ENCODE assay signal across 8 cellular contexts in genomic region chr11:47715082-47715669, GRCh38. TPM values are rescaled to one million over a fixed set of nuclear protein-coding genes. Genes with fewer than 3 reads are reported as not detected.
A peak's percentile ranks its signal among the peaks of the same experiment; 100 is the strongest.
DNase-seq lines count a peak whose midpoint lies in the region; ATAC-seq lines count a peak whose summit lies in the region.

Gene AGBL2 (minus strand): TSS chr11:47715369. CDS start chr11:47714650, 719 bp downstream.

- peaks cover 7 to 21% (median 18%) of the 10 kb centered on the region in 4 donors for H3K4me1 Mint-ChIP-seq in CD4-positive, CD25-positive, alpha-beta regulatory T cell

- H3K4me3 Mint-ChIP-seq in CD4-positive, CD25-positive, alpha-beta regulatory T cell, result peak within 1 kb of the TSS; percentile 96 to 100 (median 98)

- peak within 1 kb of the TSS; percentile 91 for H3K27ac ChIP-seq in CD4-positive, CD25-positive, alpha-beta regulatory T cell (ENCODE audit: insufficient read depth, low read length, poor library complexity, severe bottlenecking)
- peak within 1 kb of the TSS; percentile 65 to 70 for H3K27ac ChIP-seq in esophagus (ENCODE audit: low read depth in 2 of 2, low read length in 1 of 2)

- peaks cover 32% of the 10 kb centered on the region for H3K36me3 ChIP-seq in CD4-positive, CD25-positive, alpha-beta regulatory T cell (ENCODE audit: control insufficient read depth, insufficient read depth, low read length)
- H3K36me3 ChIP-seq in esophagus (ENCODE audit: control insufficient read depth in 2 of 2, insufficient read depth in 2 of 2, low read length in 1 of 2), result peaks cover 5 to 6% of the 10 kb centered on the region in 2 donors
- H3K36me3 ChIP-seq in mucosa of stomach (ENCODE audit: control insufficient read depth, insufficient read depth, low read length), result no peaks in the 10 kb centered on the region

- H3K9ac ChIP-seq in mucosa of stomach (ENCODE audit: low read length), result peak within 1 kb of the TSS; percentile 90

- H3K27me3 ChIP-seq in CD4-positive, CD25-positive, alpha-beta regulatory T cell (ENCODE audit: control insufficient read depth, insufficient read depth, low read length), result no peaks in the 10 kb centered on the region
- H3K27me3 ChIP-seq in esophagus (ENCODE audit: control insufficient read depth in 1 of 2, insufficient read depth in 2 of 2, low read length in 2 of 2) (no peaks in the 10 kb centered on the region), mucosa of stomach (ENCODE audit: control insufficient read depth, insufficient read depth, low read length) (no peaks in the 10 kb centered on the region)

- peaks cover 12% of the 10 kb centered on the region for H3K4me1 ChIP-seq in CD4-positive, CD25-positive, alpha-beta regulatory T cell (ENCODE audit: control insufficient read depth, insufficient read depth, low read length, poor library complexity, severe bottlenecking)
- H3K4me1 ChIP-seq in esophagus (ENCODE audit: control insufficient read depth in 2 of 2, insufficient read depth in 2 of 2, low read length in 1 of 2), result no peaks in the 10 kb centered on the region
- peaks cover 6% of the 10 kb centered on the region for H3K4me1 ChIP-seq in mucosa of stomach (ENCODE audit: control insufficient read depth, insufficient read depth, low read length)

- H3K9me3 Mint-ChIP-seq in CD4-positive, CD25-positive, alpha-beta regulatory T cell, result no peaks in the 10 kb centered on the region

- peaks cover 5% of the 10 kb centered on the region for H3K36me3 Mint-ChIP-seq in CD4-positive, CD25-positive, alpha-beta regulatory T cell

- peak within 1 kb of the TSS; percentile 90 for H3K4me3 ChIP-seq in CD4-positive, CD25-positive, alpha-beta regulatory T cell (ENCODE audit: low read depth, low read length)
- peak within 1 kb of the TSS; percentile 86 to 87 for H3K4me3 ChIP-seq in esophagus (ENCODE audit: low read depth in 1 of 2, low read length in 2 of 2)
- H3K4me3 ChIP-seq in mucosa of stomach (ENCODE audit: low read length), result peak within 1 kb of the TSS; percentile 84

- H3K9me3 ChIP-seq in CD4-positive, CD25-positive, alpha-beta regulatory T cell (ENCODE audit: control insufficient read depth in 2 of 2, low read length in 2 of 2), result no peaks in the 10 kb centered on the region
- H3K9me3 ChIP-seq in esophagus (ENCODE audit: control insufficient read depth in 2 of 2, insufficient read depth in 1 of 2, low read depth in 1 of 2, low read length in 1 of 2), result no peaks in the 10 kb centered on the region
- no peaks in the 10 kb centered on the region for H3K9me3 ChIP-seq in mucosa of stomach (ENCODE audit: control insufficient read depth, low read length)

- H3K27me3 Mint-ChIP-seq in CD4-positive, CD25-positive, alpha-beta regulatory T cell, result no peaks in the 10 kb centered on the region

- peak; percentile 98 to 99 for ATAC-seq in CD4-positive, CD25-positive, alpha-beta regulatory T cell (ENCODE audit: low read depth in 2 of 2)
- ATAC-seq in GM19395 (IDR thresholded peaks at IDR 0.05; ENCODE audit: unreplicated experiment) (peak; percentile 98), HG03521 (IDR thresholded peaks at IDR 0.05; ENCODE audit: unreplicated experiment) (peak; percentile 99)

- DNase-seq in CD4-positive, CD25-positive, alpha-beta regulatory T cell, result peak; percentile 82 to 91 (median 83)
- DNase-seq in NOMO-1 treated with dmso at 0.1 percent for 144 hours (lab: John Stamatoyannopoulos, UW; ENCODE audit: unreplicated experiment), result peak; percentile 10
- peak; percentile 71 for DNase-seq in activated T-cell treated with anti-CD3 and anti-CD28 coated beads for 4 hours
- DNase-seq in stimulated activated CD8-positive, alpha-beta memory T cell treated with anti-CD3 and anti-CD28 coated beads, Interleukin-4, amount 100 ng/mL, for 48 hours, result peak; percentile 92

- 0 to 1% methylated on average over 34 to 35 of the region's 35 CpGs for WGBS in esophagus, 2 donors

- H3K27ac Mint-ChIP-seq in CD4-positive, CD25-positive, alpha-beta regulatory T cell, result peak within 1 kb of the TSS; percentile 98 to 99 (median 98)

RNA-seq across cellular contexts. Expression of gene AGBL2, which starts in this region (rescaled TPM):
- 11.0 TPM for total RNA-seq in CD4-positive, CD25-positive, alpha-beta regulatory T cell
- 1 to 10 TPM in 1 of 4 donors, under 1 TPM in 3; 0.72 to 1.3 (median 0.91) TPM for polyA plus RNA-seq in CD4-positive, CD25-positive, alpha-beta regulatory T cell
- polyA plus RNA-seq in esophagus, result 1 to 10 TPM in 1 of 2 donors, under 1 TPM in 1; 0.69 to 1.7 TPM

Comparison
In these comparisons a context has a peak if more than half of its experiments do, and no peak if none do; other contexts are left out.
1. Peak in every context shown above with its lines: DNase-seq, ATAC-seq, H3K4me3 ChIP-seq and H3K27ac ChIP-seq.
2. DNase-seq: peak in every context shown above with its lines; median percentile 92 in stimulated activated CD8-positive, alpha-beta memory T cell treated with anti-CD3 and anti-CD28 coated beads, Interleukin-4, amount 100 ng/mL, for 48 hours; 83 in CD4-positive, CD25-positive, alpha-beta regulatory T cell; 71 in activated T-cell treated with anti-CD3 and anti-CD28 coated beads for 4 hours; 10 in NOMO-1 treated with dmso at 0.1 percent for 144 hours.